ENCODE assay signal across 1 cellular context in the genomic region with DNA sequence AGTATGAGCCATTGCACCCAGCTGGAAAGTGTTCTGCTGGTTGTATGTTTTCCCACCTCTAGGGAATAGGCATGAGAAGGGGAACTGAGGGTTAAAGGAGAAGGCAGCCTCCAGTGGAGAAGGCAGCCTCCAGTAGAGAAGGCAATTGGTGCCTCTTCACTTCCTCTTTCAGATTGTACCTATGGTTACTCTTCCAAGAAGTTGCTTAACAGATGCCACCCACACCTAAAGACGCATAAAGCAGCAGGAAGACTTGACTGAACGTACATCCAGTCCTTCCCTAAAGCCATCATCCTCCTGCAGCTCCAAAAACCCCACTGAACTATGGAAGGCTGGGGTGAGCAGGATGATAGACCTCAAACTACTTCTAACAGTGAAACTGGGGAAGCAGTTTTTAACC.
TF ChIP-seq lines count a peak whose summit lies in the region.

No MANE protein-coding gene starts in this region.

TF ChIP-seq in H1, 55 proteins besides CTCF, POLR2A, EP300 and RAD21:
- TF ChIP-seq SUZ12 (IDR thresholded peaks at IDR 0.05; ENCODE audit: low read length), result no peak
- TF ChIP-seq TEAD4 (IDR thresholded peaks at IDR 0.05; ENCODE audit: low read depth, low read length), result no peak
